ENCODE assay signal across 8 cellular contexts in the genomic region with DNA sequence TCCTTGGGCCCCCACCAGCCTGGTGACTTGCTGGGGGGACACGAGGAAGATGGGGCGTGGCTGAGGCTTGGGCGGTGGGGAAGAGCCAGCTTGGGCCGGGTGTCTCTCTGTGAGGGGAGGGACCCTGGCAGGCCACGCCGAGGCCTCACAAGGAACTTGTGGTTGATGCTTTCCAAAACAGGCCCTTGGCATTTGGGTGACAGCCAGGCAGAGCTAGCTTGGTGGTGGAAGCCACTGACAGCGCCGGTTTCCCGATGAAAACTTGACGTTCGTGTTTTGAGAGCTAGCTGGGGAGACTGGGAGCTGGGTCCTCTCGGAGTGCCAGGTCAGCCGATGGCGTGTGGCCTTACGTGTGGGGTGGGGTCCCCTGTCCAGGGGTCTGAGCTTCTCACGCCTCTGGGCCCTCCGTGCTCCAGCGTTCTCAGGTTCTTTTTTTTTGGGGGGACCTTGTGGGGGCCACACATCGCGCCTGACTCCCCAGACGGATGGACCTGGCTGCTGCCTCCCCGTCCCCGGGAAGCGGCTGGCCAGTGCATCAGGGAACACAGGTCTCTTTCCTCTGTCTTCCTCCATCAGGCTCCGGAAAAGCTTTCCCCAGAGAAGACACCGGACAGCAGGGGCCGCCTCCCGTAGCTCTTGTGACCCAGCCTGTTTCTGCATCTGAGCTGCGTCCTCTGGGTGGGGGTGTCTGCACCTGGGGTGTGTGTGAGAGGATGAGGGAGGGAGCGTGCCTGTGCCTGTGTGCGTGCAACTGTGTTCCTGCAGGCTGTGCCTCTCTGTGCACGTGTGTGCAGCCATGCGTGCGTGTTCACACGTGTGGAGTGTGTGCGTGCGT.
DNase-seq lines count a peak whose midpoint lies in the region; ATAC-seq and TF ChIP-seq lines count a peak whose summit lies in the region.

No MANE protein-coding gene starts in this region.

- H3K27me3 Mint-ChIP-seq in CD4-positive, alpha-beta T cell = peaks cover 57% of the 10 kb centered on the region
- H3K27me3 Mint-ChIP-seq in naive B cell = peaks cover 12 to 57% (median 36%) of the 10 kb centered on the region in 3 donors

- H3K4me3 Mint-ChIP-seq in CD4-positive, alpha-beta T cell = peak overlapping the region; percentile 30
- H3K4me3 Mint-ChIP-seq in naive B cell = peak overlapping the region; percentile 30 to 84 (median 72)

- no peak overlapping the region for H3K27ac Mint-ChIP-seq in CD4-positive, alpha-beta T cell
- H3K27ac Mint-ChIP-seq in naive B cell = peak overlapping the region in 4 of 6 donors; percentile 45 to 80 (median 66)

- no peak for TF ChIP-seq CTCF in CD4-positive, alpha-beta T cell (IDR thresholded peaks at IDR 0.05)

- H3K27me3 ChIP-seq in CD4-positive, alpha-beta T cell (ENCODE audit: control insufficient read depth, insufficient read depth, low read length) = peaks cover 34% of the 10 kb centered on the region
- H3K27me3 ChIP-seq in SJCRH30 = no peaks in the 10 kb centered on the region

- H3K36me3 Mint-ChIP-seq in CD4-positive, alpha-beta T cell (ENCODE audit: low read depth) = no peaks in the 10 kb centered on the region
- H3K36me3 Mint-ChIP-seq in naive B cell = no peaks in the 10 kb centered on the region

- no peaks in the 10 kb centered on the region for H3K9me3 ChIP-seq in CD4-positive, alpha-beta T cell (ENCODE audit: control insufficient read depth, low read length)
- H3K9me3 ChIP-seq in SJCRH30 (replicated peaks) = no peaks in the 10 kb centered on the region

- no peak overlapping the region for H3K4me3 ChIP-seq in SJCRH30

- H3K9me3 Mint-ChIP-seq in CD4-positive, alpha-beta T cell = no peaks in the 10 kb centered on the region
- no peaks in the 10 kb centered on the region for H3K9me3 Mint-ChIP-seq in naive B cell

- POLR2A ChIA-PET in CD4-positive, alpha-beta T cell (lab: Charles Lee) = no interaction called here

- peaks cover 5% of the 10 kb centered on the region for H3K4me1 Mint-ChIP-seq in CD4-positive, alpha-beta T cell (ENCODE audit: low read depth)
- H3K4me1 Mint-ChIP-seq in naive B cell = peaks cover 11 to 23% (median 17%) of the 10 kb centered on the region in 3 donors

- intact Hi-C loops in CD4-positive, alpha-beta T cell (cut with DNase I, micrococcal nuclease) = no loop called here

- no peaks in the 10 kb centered on the region for H3K4me1 ChIP-seq in SJCRH30

- peak in 1 of 10 experiments; percentile 35 for DNase-seq in CD4-positive, alpha-beta T cell
- DNase-seq in activated CD8-positive, alpha-beta memory T cell treated with anti-CD3 and anti-CD28 coated beads, Interleukin-2, amount 50 U/mL, for 48 hours = peak; percentile 66
- DNase-seq in naive B cell = peak; percentile 55
- no peak for DNase-seq in NCI-H1436 treated with DMSO at 0.1 percent for 48 hours (lab: John Stamatoyannopoulos, UW)
- no peak for DNase-seq in SJCRH30

- CTCF ChIA-PET in CD4-positive, alpha-beta T cell (lab: Charles Lee) = interaction anchor here (2.5 kb wide), 1 partner anchor 8 kb away, joined by 7 read pairs; no protein-coding TSS in a partner anchor

- H3K36me3 ChIP-seq in SJCRH30 = no peaks in the 10 kb centered on the region

- peak; percentile 72 for ATAC-seq in CD4-positive, alpha-beta T cell (ENCODE audit: poor library complexity)
- ATAC-seq in GM19372 (IDR thresholded peaks at IDR 0.05; ENCODE audit: low read depth, unreplicated experiment) = peak; percentile 34
- ATAC-seq in HG03378 (IDR thresholded peaks at IDR 0.05; ENCODE audit: unreplicated experiment) = peak; percentile 33
- ATAC-seq in naive B cell (ENCODE audit: low read depth in 2 of 2) = peak; percentile 71 to 75
- ATAC-seq in GM18873 (IDR thresholded peaks at IDR 0.05; ENCODE audit: low FRiP score, unreplicated experiment) = no peak

- H3K27ac ChIP-seq in CD4-positive, alpha-beta T cell (ENCODE audit: low read depth, low read length) = no peak overlapping the region
- H3K27ac ChIP-seq in SJCRH30 = no peak overlapping the region

Comparison
In these comparisons a context has a peak if more than half of its experiments do, and no peak if none do; other contexts are left out.
1. DNase-seq: peak in activated CD8-positive, alpha-beta memory T cell treated with anti-CD3 and anti-CD28 coated beads, Interleukin-2, amount 50 U/mL, for 48 hours (single experiment) and naive B cell (single experiment); none in NCI-H1436 treated with DMSO at 0.1 percent for 48 hours (single experiment) and SJCRH30 (0 of 2).